1 cellular context compared by ENCODE assay signal in the genomic region with DNA sequence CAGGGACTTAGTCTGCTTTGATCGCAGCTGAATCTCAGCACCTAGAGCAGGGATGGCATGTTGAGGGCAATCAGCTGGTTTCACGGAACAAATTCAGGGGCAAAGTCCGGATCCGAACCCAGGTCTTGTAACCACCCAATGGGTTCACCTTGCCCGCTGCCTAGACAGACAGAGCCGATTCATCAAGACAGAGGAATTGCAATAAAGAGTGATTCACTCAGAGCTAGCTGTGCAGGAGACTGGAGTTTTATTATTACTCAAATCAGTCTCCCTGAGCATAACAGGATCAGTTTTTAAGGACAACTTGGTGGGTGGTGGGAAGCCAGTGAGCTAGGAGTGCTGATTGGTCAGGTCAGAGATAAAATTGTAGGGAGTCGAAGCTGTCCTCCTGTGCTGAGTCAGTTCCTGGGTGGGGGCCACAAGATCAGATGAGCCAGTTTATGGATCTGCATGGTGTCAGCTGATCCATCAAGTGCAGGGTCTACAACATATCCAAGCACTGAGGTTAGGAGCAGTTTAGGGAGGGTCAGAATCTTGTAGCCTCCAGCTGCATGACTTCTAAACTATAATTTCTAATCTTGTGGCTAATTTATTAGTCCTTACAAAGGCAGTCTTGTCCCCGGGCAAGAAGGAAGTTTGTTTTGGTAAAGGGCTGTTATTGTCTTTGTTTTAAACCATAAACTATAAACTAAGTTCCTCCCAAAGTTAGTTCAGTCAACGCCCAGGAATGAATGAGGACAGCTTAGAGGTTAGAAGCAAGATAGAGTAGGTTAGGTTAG.
TF ChIP-seq lines count a peak whose summit lies in the region.

No MANE protein-coding gene starts in this region.

TF ChIP-seq in K562, 482 proteins besides CTCF, POLR2A, EP300 and RAD21 (continued from another document and continues in another):
- TF ChIP-seq, protein P1, sequence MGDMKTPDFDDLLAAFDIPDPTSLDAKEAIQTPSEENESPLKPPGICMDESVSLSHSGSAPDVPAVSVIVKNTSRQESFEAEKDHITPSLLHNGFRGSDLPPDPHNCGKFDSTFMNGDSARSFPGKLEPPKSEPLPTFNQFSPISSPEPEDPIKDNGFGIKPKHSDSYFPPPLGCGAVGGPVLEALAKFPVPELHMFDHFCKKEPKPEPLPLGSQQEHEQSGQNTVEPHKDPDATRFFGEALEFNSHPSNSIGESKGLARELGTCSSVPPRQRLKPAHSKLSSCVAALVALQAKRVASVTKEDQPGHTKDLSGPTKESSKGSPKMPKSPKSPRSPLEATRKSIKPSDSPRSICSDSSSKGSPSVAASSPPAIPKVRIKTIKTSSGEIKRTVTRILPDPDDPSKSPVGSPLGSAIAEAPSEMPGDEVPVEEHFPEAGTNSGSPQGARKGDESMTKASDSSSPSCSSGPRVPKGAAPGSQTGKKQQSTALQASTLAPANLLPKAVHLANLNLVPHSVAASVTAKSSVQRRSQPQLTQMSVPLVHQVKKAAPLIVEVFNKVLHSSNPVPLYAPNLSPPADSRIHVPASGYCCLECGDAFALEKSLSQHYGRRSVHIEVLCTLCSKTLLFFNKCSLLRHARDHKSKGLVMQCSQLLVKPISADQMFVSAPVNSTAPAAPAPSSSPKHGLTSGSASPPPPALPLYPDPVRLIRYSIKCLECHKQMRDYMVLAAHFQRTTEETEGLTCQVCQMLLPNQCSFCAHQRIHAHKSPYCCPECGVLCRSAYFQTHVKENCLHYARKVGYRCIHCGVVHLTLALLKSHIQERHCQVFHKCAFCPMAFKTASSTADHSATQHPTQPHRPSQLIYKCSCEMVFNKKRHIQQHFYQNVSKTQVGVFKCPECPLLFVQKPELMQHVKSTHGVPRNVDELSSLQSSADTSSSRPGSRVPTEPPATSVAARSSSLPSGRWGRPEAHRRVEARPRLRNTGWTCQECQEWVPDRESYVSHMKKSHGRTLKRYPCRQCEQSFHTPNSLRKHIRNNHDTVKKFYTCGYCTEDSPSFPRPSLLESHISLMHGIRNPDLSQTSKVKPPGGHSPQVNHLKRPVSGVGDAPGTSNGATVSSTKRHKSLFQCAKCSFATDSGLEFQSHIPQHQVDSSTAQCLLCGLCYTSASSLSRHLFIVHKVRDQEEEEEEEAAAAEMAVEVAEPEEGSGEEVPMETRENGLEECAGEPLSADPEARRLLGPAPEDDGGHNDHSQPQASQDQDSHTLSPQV (IDR thresholded peaks at IDR 0.05) = 0 out of 2 replicates have a peak, but pooled peaks have one; percentile 48
- TF ChIP-seq SREBF1 (IDR thresholded peaks at IDR 0.05; ENCODE audit: borderline replicate concordance, low read depth, low read length) = no peak
- peak; percentile 88 for TF ChIP-seq C11orf30 (IDR thresholded peaks at IDR 0.05; ENCODE audit: low read depth)
- no peak; the same call in 1 of the 2 replicates for TF ChIP-seq KAT7 (CRISPR knock-in tag; IDR thresholded peaks at IDR 0.05; ENCODE audit: borderline replicate concordance)
- TF ChIP-seq, protein P2, sequence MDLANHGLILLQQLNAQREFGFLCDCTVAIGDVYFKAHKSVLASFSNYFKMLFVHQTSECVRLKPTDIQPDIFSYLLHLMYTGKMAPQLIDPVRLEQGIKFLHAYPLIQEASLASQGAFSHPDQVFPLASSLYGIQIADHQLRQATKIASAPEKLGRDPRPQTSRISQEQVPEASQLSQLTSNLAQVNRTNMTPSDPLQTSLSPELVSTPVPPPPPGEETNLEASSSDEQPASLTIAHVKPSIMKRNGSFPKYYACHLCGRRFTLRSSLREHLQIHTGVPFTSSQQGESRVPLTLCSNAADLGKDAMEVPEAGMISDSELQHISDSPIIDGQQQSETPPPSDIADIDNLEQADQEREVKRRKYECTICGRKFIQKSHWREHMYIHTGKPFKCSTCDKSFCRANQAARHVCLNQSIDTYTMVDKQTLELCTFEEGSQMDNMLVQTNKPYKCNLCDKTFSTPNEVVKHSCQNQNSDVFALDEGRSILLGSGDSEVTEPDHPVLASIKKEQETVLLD (IDR thresholded peaks at IDR 0.05) = no peak
- TF ChIP-seq, protein P3, sequence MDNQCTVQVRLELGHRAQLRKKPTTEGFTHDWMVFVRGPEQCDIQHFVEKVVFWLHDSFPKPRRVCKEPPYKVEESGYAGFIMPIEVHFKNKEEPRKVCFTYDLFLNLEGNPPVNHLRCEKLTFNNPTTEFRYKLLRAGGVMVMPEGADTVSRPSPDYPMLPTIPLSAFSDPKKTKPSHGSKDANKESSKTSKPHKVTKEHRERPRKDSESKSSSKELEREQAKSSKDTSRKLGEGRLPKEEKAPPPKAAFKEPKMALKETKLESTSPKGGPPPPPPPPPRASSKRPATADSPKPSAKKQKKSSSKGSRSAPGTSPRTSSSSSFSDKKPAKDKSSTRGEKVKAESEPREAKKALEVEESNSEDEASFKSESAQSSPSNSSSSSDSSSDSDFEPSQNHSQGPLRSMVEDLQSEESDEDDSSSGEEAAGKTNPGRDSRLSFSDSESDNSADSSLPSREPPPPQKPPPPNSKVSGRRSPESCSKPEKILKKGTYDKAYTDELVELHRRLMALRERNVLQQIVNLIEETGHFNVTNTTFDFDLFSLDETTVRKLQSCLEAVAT (IDR thresholded peaks at IDR 0.05) = no peak
- TF ChIP-seq FOXK1 (CRISPR knock-in tag; IDR thresholded peaks at IDR 0.05; ENCODE audit: borderline replicate concordance) = no peak
- TF ChIP-seq, protein P4, sequence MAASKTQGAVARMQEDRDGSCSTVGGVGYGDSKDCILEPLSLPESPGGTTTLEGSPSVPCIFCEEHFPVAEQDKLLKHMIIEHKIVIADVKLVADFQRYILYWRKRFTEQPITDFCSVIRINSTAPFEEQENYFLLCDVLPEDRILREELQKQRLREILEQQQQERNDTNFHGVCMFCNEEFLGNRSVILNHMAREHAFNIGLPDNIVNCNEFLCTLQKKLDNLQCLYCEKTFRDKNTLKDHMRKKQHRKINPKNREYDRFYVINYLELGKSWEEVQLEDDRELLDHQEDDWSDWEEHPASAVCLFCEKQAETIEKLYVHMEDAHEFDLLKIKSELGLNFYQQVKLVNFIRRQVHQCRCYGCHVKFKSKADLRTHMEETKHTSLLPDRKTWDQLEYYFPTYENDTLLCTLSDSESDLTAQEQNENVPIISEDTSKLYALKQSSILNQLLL (CRISPR knock-in tag; IDR thresholded peaks at IDR 0.05; ENCODE audit: borderline replicate concordance) = no peak
- TF ChIP-seq ZNF23 (CRISPR knock-in tag; IDR thresholded peaks at IDR 0.05) = no peak
- no peak for TF ChIP-seq POLR3A (IDR thresholded peaks at IDR 0.05; ENCODE audit: borderline replicate concordance, extremely low read depth, insufficient read depth, insufficient read length)
- TF ChIP-seq, protein P5, sequence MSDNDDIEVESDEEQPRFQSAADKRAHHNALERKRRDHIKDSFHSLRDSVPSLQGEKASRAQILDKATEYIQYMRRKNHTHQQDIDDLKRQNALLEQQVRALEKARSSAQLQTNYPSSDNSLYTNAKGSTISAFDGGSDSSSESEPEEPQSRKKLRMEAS (CRISPR knock-in tag; IDR thresholded peaks at IDR 0.05) = no peak
- no peak for TF ChIP-seq PYGO2 (tag; IDR thresholded peaks at IDR 0.05)
- TF ChIP-seq, protein P6, sequence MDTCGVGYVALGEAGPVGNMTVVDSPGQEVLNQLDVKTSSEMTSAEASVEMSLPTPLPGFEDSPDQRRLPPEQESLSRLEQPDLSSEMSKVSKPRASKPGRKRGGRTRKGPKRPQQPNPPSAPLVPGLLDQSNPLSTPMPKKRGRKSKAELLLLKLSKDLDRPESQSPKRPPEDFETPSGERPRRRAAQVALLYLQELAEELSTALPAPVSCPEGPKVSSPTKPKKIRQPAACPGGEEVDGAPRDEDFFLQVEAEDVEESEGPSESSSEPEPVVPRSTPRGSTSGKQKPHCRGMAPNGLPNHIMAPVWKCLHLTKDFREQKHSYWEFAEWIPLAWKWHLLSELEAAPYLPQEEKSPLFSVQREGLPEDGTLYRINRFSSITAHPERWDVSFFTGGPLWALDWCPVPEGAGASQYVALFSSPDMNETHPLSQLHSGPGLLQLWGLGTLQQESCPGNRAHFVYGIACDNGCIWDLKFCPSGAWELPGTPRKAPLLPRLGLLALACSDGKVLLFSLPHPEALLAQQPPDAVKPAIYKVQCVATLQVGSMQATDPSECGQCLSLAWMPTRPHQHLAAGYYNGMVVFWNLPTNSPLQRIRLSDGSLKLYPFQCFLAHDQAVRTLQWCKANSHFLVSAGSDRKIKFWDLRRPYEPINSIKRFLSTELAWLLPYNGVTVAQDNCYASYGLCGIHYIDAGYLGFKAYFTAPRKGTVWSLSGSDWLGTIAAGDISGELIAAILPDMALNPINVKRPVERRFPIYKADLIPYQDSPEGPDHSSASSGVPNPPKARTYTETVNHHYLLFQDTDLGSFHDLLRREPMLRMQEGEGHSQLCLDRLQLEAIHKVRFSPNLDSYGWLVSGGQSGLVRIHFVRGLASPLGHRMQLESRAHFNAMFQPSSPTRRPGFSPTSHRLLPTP (IDR thresholded peaks at IDR 0.05; ENCODE audit: borderline replicate concordance, extremely low read depth, insufficient read length) = no peak
- TF ChIP-seq, protein P7, sequence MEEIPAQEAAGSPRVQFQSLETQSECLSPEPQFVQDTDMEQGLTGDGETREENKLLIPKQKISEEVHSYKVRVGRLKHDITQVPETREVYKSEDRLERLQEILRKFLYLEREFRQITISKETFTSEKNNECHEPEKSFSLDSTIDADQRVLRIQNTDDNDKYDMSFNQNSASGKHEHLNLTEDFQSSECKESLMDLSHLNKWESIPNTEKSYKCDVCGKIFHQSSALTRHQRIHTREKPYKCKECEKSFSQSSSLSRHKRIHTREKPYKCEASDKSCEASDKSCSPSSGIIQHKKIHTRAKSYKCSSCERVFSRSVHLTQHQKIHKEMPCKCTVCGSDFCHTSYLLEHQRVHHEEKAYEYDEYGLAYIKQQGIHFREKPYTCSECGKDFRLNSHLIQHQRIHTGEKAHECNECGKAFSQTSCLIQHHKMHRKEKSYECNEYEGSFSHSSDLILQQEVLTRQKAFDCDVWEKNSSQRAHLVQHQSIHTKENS (CRISPR knock-in tag; IDR thresholded peaks at IDR 0.05) = no peak
- no peak for TF ChIP-seq ARNT (IDR thresholded peaks at IDR 0.05)
- no peak for TF ChIP-seq FOXP1 (CRISPR knock-in tag; IDR thresholded peaks at IDR 0.05)
- no peak; the same call in 1 of the 2 replicates for TF ChIP-seq ZNF589 (CRISPR knock-in tag; IDR thresholded peaks at IDR 0.05; ENCODE audit: low read depth)
- TF ChIP-seq BHLHE40 (IDR thresholded peaks at IDR 0.05; ENCODE audit: low read length) = 0 out of 2 replicates have a peak, but pooled peaks have one; percentile 9
- no peak for TF ChIP-seq ASH1L (IDR thresholded peaks at IDR 0.05; ENCODE audit: borderline replicate concordance, low read depth, partially characterized antibody)
- TF ChIP-seq, protein P8, sequence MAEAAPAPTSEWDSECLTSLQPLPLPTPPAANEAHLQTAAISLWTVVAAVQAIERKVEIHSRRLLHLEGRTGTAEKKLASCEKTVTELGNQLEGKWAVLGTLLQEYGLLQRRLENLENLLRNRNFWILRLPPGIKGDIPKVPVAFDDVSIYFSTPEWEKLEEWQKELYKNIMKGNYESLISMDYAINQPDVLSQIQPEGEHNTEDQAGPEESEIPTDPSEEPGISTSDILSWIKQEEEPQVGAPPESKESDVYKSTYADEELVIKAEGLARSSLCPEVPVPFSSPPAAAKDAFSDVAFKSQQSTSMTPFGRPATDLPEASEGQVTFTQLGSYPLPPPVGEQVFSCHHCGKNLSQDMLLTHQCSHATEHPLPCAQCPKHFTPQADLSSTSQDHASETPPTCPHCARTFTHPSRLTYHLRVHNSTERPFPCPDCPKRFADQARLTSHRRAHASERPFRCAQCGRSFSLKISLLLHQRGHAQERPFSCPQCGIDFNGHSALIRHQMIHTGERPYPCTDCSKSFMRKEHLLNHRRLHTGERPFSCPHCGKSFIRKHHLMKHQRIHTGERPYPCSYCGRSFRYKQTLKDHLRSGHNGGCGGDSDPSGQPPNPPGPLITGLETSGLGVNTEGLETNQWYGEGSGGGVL (CRISPR knock-in tag; IDR thresholded peaks at IDR 0.05) = no peak
- TF ChIP-seq ZC3H8 (IDR thresholded peaks at IDR 0.05) = no peak
- TF ChIP-seq, protein P9, sequence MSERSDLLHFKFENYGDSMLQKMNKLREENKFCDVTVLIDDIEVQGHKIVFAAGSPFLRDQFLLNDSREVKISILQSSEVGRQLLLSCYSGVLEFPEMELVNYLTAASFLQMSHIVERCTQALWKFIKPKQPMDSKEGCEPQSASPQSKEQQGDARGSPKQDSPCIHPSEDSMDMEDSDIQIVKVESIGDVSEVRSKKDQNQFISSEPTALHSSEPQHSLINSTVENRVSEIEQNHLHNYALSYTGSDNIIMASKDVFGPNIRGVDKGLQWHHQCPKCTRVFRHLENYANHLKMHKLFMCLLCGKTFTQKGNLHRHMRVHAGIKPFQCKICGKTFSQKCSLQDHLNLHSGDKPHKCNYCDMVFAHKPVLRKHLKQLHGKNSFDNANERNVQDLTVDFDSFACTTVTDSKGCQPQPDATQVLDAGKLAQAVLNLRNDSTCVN (CRISPR knock-in tag; IDR thresholded peaks at IDR 0.05) = no peak
- TF ChIP-seq, protein P10, sequence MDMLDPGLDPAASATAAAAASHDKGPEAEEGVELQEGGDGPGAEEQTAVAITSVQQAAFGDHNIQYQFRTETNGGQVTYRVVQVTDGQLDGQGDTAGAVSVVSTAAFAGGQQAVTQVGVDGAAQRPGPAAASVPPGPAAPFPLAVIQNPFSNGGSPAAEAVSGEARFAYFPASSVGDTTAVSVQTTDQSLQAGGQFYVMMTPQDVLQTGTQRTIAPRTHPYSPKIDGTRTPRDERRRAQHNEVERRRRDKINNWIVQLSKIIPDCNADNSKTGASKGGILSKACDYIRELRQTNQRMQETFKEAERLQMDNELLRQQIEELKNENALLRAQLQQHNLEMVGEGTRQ (CRISPR knock-in tag; IDR thresholded peaks at IDR 0.05) = peak; percentile 32; the same call in 1 of the 2 replicates
- TF ChIP-seq ZNF347 (CRISPR knock-in tag; IDR thresholded peaks at IDR 0.05; ENCODE audit: low read depth) = no peak
- TF ChIP-seq, protein P11, sequence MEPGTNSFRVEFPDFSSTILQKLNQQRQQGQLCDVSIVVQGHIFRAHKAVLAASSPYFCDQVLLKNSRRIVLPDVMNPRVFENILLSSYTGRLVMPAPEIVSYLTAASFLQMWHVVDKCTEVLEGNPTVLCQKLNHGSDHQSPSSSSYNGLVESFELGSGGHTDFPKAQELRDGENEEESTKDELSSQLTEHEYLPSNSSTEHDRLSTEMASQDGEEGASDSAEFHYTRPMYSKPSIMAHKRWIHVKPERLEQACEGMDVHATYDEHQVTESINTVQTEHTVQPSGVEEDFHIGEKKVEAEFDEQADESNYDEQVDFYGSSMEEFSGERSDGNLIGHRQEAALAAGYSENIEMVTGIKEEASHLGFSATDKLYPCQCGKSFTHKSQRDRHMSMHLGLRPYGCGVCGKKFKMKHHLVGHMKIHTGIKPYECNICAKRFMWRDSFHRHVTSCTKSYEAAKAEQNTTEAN (CRISPR knock-in tag; IDR thresholded peaks at IDR 0.05) = no peak
- TF ChIP-seq, protein P12, sequence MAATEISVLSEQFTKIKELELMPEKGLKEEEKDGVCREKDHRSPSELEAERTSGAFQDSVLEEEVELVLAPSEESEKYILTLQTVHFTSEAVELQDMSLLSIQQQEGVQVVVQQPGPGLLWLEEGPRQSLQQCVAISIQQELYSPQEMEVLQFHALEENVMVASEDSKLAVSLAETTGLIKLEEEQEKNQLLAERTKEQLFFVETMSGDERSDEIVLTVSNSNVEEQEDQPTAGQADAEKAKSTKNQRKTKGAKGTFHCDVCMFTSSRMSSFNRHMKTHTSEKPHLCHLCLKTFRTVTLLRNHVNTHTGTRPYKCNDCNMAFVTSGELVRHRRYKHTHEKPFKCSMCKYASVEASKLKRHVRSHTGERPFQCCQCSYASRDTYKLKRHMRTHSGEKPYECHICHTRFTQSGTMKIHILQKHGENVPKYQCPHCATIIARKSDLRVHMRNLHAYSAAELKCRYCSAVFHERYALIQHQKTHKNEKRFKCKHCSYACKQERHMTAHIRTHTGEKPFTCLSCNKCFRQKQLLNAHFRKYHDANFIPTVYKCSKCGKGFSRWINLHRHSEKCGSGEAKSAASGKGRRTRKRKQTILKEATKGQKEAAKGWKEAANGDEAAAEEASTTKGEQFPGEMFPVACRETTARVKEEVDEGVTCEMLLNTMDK (IDR thresholded peaks at IDR 0.05; ENCODE audit: borderline replicate concordance, insufficient read depth, low read depth, low read length, poor library complexity, severe bottlenecking) = no peak
- no peak for TF ChIP-seq ZSCAN32 (CRISPR knock-in tag; IDR thresholded peaks at IDR 0.05)
- no peak for TF ChIP-seq ZSCAN29 (IDR thresholded peaks at IDR 0.05)
- peak; percentile 29 to 47; a peak in 2 of 4 replicates for TF ChIP-seq NRF1 (conservative IDR thresholded peaks at IDR 0.05 in 1 of 2, IDR thresholded peaks at IDR 0.05 in 1 of 2)
